ENCODE assay signal across 38 cellular contexts in genomic region chr1:220800262-220800661, GRCh38. TPM values are rescaled to one million over a fixed set of nuclear protein-coding genes. Genes with fewer than 3 reads are reported as not detected.
"Had no signal": no experiment of that assay in that cellular context is flagged by ENCODE, and none has a peak within 500 bp of the region (broad histone marks: within the 10 kb centered on the region; RNA-seq: fewer than 3 reads in every experiment).

No MANE protein-coding gene starts in this region.

- DNase-seq: activated B cell treated with CpG ODN at 0.5 μM for 24 hours; activated CD4-positive, alpha-beta memory T cell treated with anti-CD3 and anti-CD28 coated beads for 36 hours; activated CD4-positive, alpha-beta T cell treated with anti-CD3 and anti-CD28 coated beads for 4 hours; activated CD4-positive, alpha-beta T cell treated with anti-CD3 and anti-CD28 coated beads, Interleukin-2, amount 10 ng/mL, durations not matched to agents 24 days and 14 days; activated CD4-positive, alpha-beta T cell treated with anti-CD3 and anti-CD28 coated beads, Interleukin-2, amount 50 U/mL, for 1 hour; activated CD4-positive, alpha-beta T cell treated with anti-CD3 and anti-CD28 coated beads, Interleukin-2, amount 50 U/mL, for 4 hours; activated CD4-positive, CD25-positive, alpha-beta regulatory T cell treated with anti-CD3 and anti-CD28 coated beads, Interleukin-2, amount 50 U/mL, for 72 hours; activated CD8-positive, alpha-beta memory T cell treated with anti-CD3 and anti-CD28 coated beads, Interleukin-2, amount 50 U/mL, for 4 hours; activated CD8-positive, alpha-beta T cell treated with anti-CD3 and anti-CD28 coated beads for 36 hours; activated effector memory CD4-positive, alpha-beta T cell treated with anti-CD3 and anti-CD28 coated beads, Interleukin-2, amount 50 U/mL, for 16 hours; activated gamma-delta T cell treated with Interleukin-2 at 50 U/mL for 16 hours; activated naive CD4-positive, alpha-beta T cell; activated naive CD4-positive, alpha-beta T cell treated with anti-CD3 and anti-CD28 coated beads for 36 hours; activated naive CD4-positive, alpha-beta T cell treated with anti-CD3 and anti-CD28 coated beads, Interleukin-2, amount 50 U/mL, for 16 hours; activated naive CD8-positive, alpha-beta T cell treated with anti-CD3 and anti-CD28 coated beads for 36 hours; activated T-cell treated with anti-CD3 and anti-CD28 coated beads for 4 hours; activated T-cell treated with anti-CD3 and anti-CD28 coated beads, Interleukin-2, amount 50 U/mL, for 1 hour; activated T-cell treated with anti-CD3 and anti-CD28 coated beads, Interleukin-2, amount 50 U/mL, for 4 hours; activated T-cell treated with anti-CD3 and anti-CD28 coated beads, Interleukin-2, amount 50 U/mL, for 72 hours; adrenal gland; amniotic stem cell; aorta; body of pancreas; brain microvascular endothelial cell; caudate nucleus; cerebellar nuclear complex; T-helper 1 cell; T-helper 2 cell; T-helper 9 cell had no signal

- H3K4me3 ChIP-seq: adrenal gland, body of pancreas, breast epithelium had no signal

- ATAC-seq: activated CD8-positive, alpha-beta T cell treated with anti-CD3 and anti-CD28 coated beads for 36 hours; activated naive CD4-positive, alpha-beta T cell treated with anti-CD3 and anti-CD28 coated beads, Interleukin-2, amount 50 U/mL, for 72 hours; activated T-cell treated with anti-CD3 and anti-CD28 coated beads, Interleukin-2, amount 50 U/mL, for 4 hours; activated T-cell treated with anti-CD3 and anti-CD28 coated beads, Interleukin-2, amount 50 U/mL, for 72 hours; activated T-helper 17 cell treated with anti-CD3 and anti-CD28 coated beads, Interleukin-2, amount 50 U/mL, for 72 hours; body of pancreas had no signal

- H3K4me1 Mint-ChIP-seq: activated B cell treated with CpG ODN at 0.5 μM for 24 hours; activated CD4-positive, alpha-beta T cell treated with anti-CD3 and anti-CD28 coated beads, Interleukin-2, amount 10 ng/mL, durations not matched to agents 24 days and 14 days; activated naive CD8-positive, alpha-beta T cell treated with anti-CD3 and anti-CD28 coated beads for 36 hours; activated T-helper 17 cell treated with anti-CD3 and anti-CD28 coated beads, Interleukin-2, amount 50 U/mL, for 72 hours; central memory CD8-positive, alpha-beta T cell had no signal

- H3K27ac ChIP-seq: adrenal gland, body of pancreas, brain microvascular endothelial cell, breast epithelium, VCaP had no signal

- H3K36me3 ChIP-seq: brain microvascular endothelial cell, breast epithelium had no signal

- H3K9me3 Mint-ChIP-seq: activated B cell treated with CpG ODN at 0.5 μM for 24 hours; activated CD4-positive, alpha-beta memory T cell treated with anti-CD3 and anti-CD28 coated beads for 36 hours; activated CD4-positive, alpha-beta T cell treated with anti-CD3 and anti-CD28 coated beads, Interleukin-2, amount 10 ng/mL, durations not matched to agents 24 days and 14 days; activated CD8-positive, alpha-beta T cell treated with anti-CD3 and anti-CD28 coated beads for 36 hours; activated naive CD4-positive, alpha-beta T cell treated with anti-CD3 and anti-CD28 coated beads for 36 hours; activated naive CD4-positive, alpha-beta T cell treated with anti-CD3 and anti-CD28 coated beads, Interleukin-2, amount 50 U/mL, for 72 hours; activated naive CD8-positive, alpha-beta T cell treated with anti-CD3 and anti-CD28 coated beads for 36 hours; activated T-cell treated with anti-CD3 and anti-CD28 coated beads, Interleukin-2, amount 50 U/mL, for 4 hours; activated T-cell treated with anti-CD3 and anti-CD28 coated beads, Interleukin-2, amount 50 U/mL, for 72 hours; activated T-helper 1 cell treated with anti-CD3 and anti-CD28 coated beads, Interleukin-12 subunit alpha, Interleukin-12 subunit beta, Interleukin-2, Interleukin-4 antibody, amounts not matched to agents 30 ng/mL and 10 ng/mL and 1 ng/mL, durations not matched to agents 14 hours and 24 hours and 36 hours; activated T-helper 17 cell treated with anti-CD3 and anti-CD28 coated beads, Interleukin-2, amount 50 U/mL, for 72 hours; central memory CD8-positive, alpha-beta T cell; T-helper 1 cell treated with Interleukin-12 subunit alpha and Interleukin-12 subunit beta and Interleukin-4 antibody, amounts not matched to agents 30 μg/mL and 1 μg/mL, for 36 hours; T-helper 2 cell treated with Interferon-gamma antibody and Interleukin-4, amounts not matched to agents 5 μg/mL and 100 μg/mL, for 36 hours had no signal

- H3K27me3 Mint-ChIP-seq: activated B cell treated with CpG ODN at 0.5 μM for 24 hours; activated CD4-positive, alpha-beta T cell treated with anti-CD3 and anti-CD28 coated beads, Interleukin-2, amount 10 ng/mL, durations not matched to agents 24 days and 14 days; activated CD8-positive, alpha-beta T cell treated with anti-CD3 and anti-CD28 coated beads for 36 hours had no signal

- H3K27me3 ChIP-seq: adrenal gland, body of pancreas, brain microvascular endothelial cell, breast epithelium had no signal

- H3K4me3 Mint-ChIP-seq: activated B cell treated with CpG ODN at 0.5 μM for 24 hours; activated CD4-positive, alpha-beta memory T cell treated with anti-CD3 and anti-CD28 coated beads for 36 hours; activated CD4-positive, alpha-beta T cell treated with anti-CD3 and anti-CD28 coated beads, Interleukin-2, amount 10 ng/mL, durations not matched to agents 24 days and 14 days; activated CD8-positive, alpha-beta T cell treated with anti-CD3 and anti-CD28 coated beads for 36 hours; activated naive CD4-positive, alpha-beta T cell treated with anti-CD3 and anti-CD28 coated beads for 36 hours; activated naive CD8-positive, alpha-beta T cell treated with anti-CD3 and anti-CD28 coated beads for 36 hours; activated T-cell treated with anti-CD3 and anti-CD28 coated beads, Interleukin-2, amount 50 U/mL, for 4 hours; activated T-cell treated with anti-CD3 and anti-CD28 coated beads, Interleukin-2, amount 50 U/mL, for 72 hours; activated T-helper 1 cell treated with anti-CD3 and anti-CD28 coated beads, Interleukin-12 subunit alpha, Interleukin-12 subunit beta, Interleukin-2, Interleukin-4 antibody, amounts not matched to agents 30 ng/mL and 10 ng/mL and 1 ng/mL, durations not matched to agents 14 hours and 24 hours and 36 hours; activated T-helper 17 cell treated with anti-CD3 and anti-CD28 coated beads, Interleukin-2, amount 50 U/mL, for 72 hours; central memory CD8-positive, alpha-beta T cell; T-helper 1 cell treated with Interleukin-12 subunit alpha and Interleukin-12 subunit beta and Interleukin-4 antibody, amounts not matched to agents 30 μg/mL and 1 μg/mL, for 36 hours; T-helper 2 cell treated with Interferon-gamma antibody and Interleukin-4, amounts not matched to agents 5 μg/mL and 100 μg/mL, for 36 hours had no signal

- H3K9me3 ChIP-seq: adrenal gland, body of pancreas, breast epithelium had no signal

- H3K4me1 ChIP-seq: adrenal gland, body of pancreas, breast epithelium had no signal

- H3K36me3 Mint-ChIP-seq: activated CD4-positive, alpha-beta memory T cell treated with anti-CD3 and anti-CD28 coated beads for 36 hours; activated naive CD4-positive, alpha-beta T cell treated with anti-CD3 and anti-CD28 coated beads, Interleukin-2, amount 50 U/mL, for 72 hours; activated naive CD8-positive, alpha-beta T cell treated with anti-CD3 and anti-CD28 coated beads for 36 hours had no signal

- H3K27ac Mint-ChIP-seq: activated B cell treated with CpG ODN at 0.5 μM for 24 hours; activated CD4-positive, alpha-beta memory T cell treated with anti-CD3 and anti-CD28 coated beads for 36 hours; activated CD4-positive, alpha-beta T cell treated with anti-CD3 and anti-CD28 coated beads, Interleukin-2, amount 10 ng/mL, durations not matched to agents 24 days and 14 days; activated CD8-positive, alpha-beta T cell treated with anti-CD3 and anti-CD28 coated beads for 36 hours; activated naive CD4-positive, alpha-beta T cell treated with anti-CD3 and anti-CD28 coated beads for 36 hours; activated naive CD4-positive, alpha-beta T cell treated with anti-CD3 and anti-CD28 coated beads, Interleukin-2, amount 50 U/mL, for 72 hours; activated naive CD8-positive, alpha-beta T cell treated with anti-CD3 and anti-CD28 coated beads for 36 hours; activated T-cell treated with anti-CD3 and anti-CD28 coated beads, Interleukin-2, amount 50 U/mL, for 72 hours; activated T-helper 1 cell treated with anti-CD3 and anti-CD28 coated beads, Interleukin-12 subunit alpha, Interleukin-12 subunit beta, Interleukin-2, Interleukin-4 antibody, amounts not matched to agents 30 ng/mL and 10 ng/mL and 1 ng/mL, durations not matched to agents 14 hours and 24 hours and 36 hours; activated T-helper 17 cell treated with anti-CD3 and anti-CD28 coated beads, Interleukin-2, amount 50 U/mL, for 72 hours; T-helper 1 cell treated with Interleukin-12 subunit alpha and Interleukin-12 subunit beta and Interleukin-4 antibody, amounts not matched to agents 30 μg/mL and 1 μg/mL, for 36 hours; T-helper 2 cell treated with Interferon-gamma antibody and Interleukin-4, amounts not matched to agents 5 μg/mL and 100 μg/mL, for 36 hours had no signal

RNA-seq across cellular contexts. Expression of gene MTARC1, which starts 13.5 kb away (rescaled TPM):
- total RNA-seq: activated CD4-positive, alpha-beta memory T cell treated with anti-CD3 and anti-CD28 coated beads for 36 hours; activated CD4-positive, alpha-beta T cell treated with anti-CD3 and anti-CD28 coated beads, Interleukin-2, amount 10 ng/mL, durations not matched to agents 24 days and 14 days; activated CD8-positive, alpha-beta memory T cell treated with anti-CD3 and anti-CD28 coated beads for 36 hours; activated CD8-positive, alpha-beta T cell treated with anti-CD3 and anti-CD28 coated beads for 36 hours; activated naive CD4-positive, alpha-beta T cell treated with anti-CD3 and anti-CD28 coated beads for 36 hours; activated naive CD4-positive, alpha-beta T cell treated with anti-CD3 and anti-CD28 coated beads, Interleukin-2, amount 50 U/mL, for 72 hours; activated T-cell treated with anti-CD3 and anti-CD28 coated beads, Interleukin-2, amount 50 U/mL, for 72 hours; activated T-helper 1 cell treated with anti-CD3 and anti-CD28 coated beads, Interleukin-12 subunit alpha, Interleukin-12 subunit beta, Interleukin-2, Interleukin-4 antibody, amounts not matched to agents 30 ng/mL and 10 ng/mL and 1 ng/mL, durations not matched to agents 14 hours and 24 hours and 36 hours had no signal

RNA-seq across cellular contexts. Expression of gene MTARC2, which starts 52.1 kb away (rescaled TPM):
- total RNA-seq: activated CD4-positive, alpha-beta memory T cell treated with anti-CD3 and anti-CD28 coated beads for 36 hours; activated CD4-positive, alpha-beta T cell treated with anti-CD3 and anti-CD28 coated beads, Interleukin-2, amount 10 ng/mL, durations not matched to agents 24 days and 14 days; activated CD8-positive, alpha-beta memory T cell treated with anti-CD3 and anti-CD28 coated beads for 36 hours; activated CD8-positive, alpha-beta T cell treated with anti-CD3 and anti-CD28 coated beads for 36 hours; activated naive CD4-positive, alpha-beta T cell treated with anti-CD3 and anti-CD28 coated beads for 36 hours; activated naive CD4-positive, alpha-beta T cell treated with anti-CD3 and anti-CD28 coated beads, Interleukin-2, amount 50 U/mL, for 72 hours; activated naive CD8-positive, alpha-beta T cell treated with anti-CD3 and anti-CD28 coated beads for 36 hours; activated T-cell treated with anti-CD3 and anti-CD28 coated beads, Interleukin-2, amount 50 U/mL, for 72 hours; activated T-helper 1 cell treated with anti-CD3 and anti-CD28 coated beads, Interleukin-12 subunit alpha, Interleukin-12 subunit beta, Interleukin-2, Interleukin-4 antibody, amounts not matched to agents 30 ng/mL and 10 ng/mL and 1 ng/mL, durations not matched to agents 14 hours and 24 hours and 36 hours; activated T-helper 17 cell treated with anti-CD3 and anti-CD28 coated beads, Interleukin-2, amount 50 U/mL, for 72 hours had no signal
